20 cellular contexts compared by ENCODE assay signal in genomic region chr1:195637474-195637873, GRCh38.
DNase-seq lines count a peak whose midpoint lies in the region; FAIRE-seq and TF ChIP-seq lines count a peak whose summit lies in the region.
"Had no signal": no experiment of that assay in that cellular context is flagged by ENCODE, and none has a peak within 500 bp of the region (broad histone marks: within the 10 kb centered on the region; RNA-seq: fewer than 3 reads in every experiment).

No MANE protein-coding gene starts in this region.

- 69% methylated on average over 5 of the region's 5 CpGs for WGBS in smooth muscle cell (ENCODE audit: low lambda C conversion rate)
- WGBS in small intestine, 3 donors = 40 to 54% (median 52%) methylated on average over 5 of the region's 5 CpGs

- FAIRE-seq in small intestine (lab: Jason Lieb, UNC) = no peak

- H3K4me1 ChIP-seq in adipocyte (ENCODE audit: control insufficient read depth, insufficient read depth, low read length) (no peaks in the 10 kb centered on the region), smooth muscle cell (ENCODE audit: low read depth) (no peaks in the 10 kb centered on the region), small intestine (ENCODE audit: control insufficient read depth in 2 of 2, insufficient read depth in 1 of 2, low read depth in 1 of 2, low read length in 1 of 2) (no peaks in the 10 kb centered on the region)
- H3K4me1 ChIP-seq: ascending aorta, pancreas, right lobe of liver had no signal

- H3K4me3 ChIP-seq in adipocyte (ENCODE audit: low read length) (no peak overlapping the region), smooth muscle cell (no peak overlapping the region), small intestine (ENCODE audit: low read depth in 1 of 2, low read length in 2 of 2) (no peak overlapping the region)
- H3K4me3 ChIP-seq: ascending aorta, pancreas, right lobe of liver had no signal

- H3K27ac ChIP-seq in smooth muscle cell (ENCODE audit: low read depth) (no peak overlapping the region), small intestine (ENCODE audit: low read depth in 1 of 2, low read length in 1 of 2) (no peak overlapping the region)
- H3K27ac ChIP-seq: ascending aorta, pancreas, right lobe of liver had no signal

- H3K36me3 ChIP-seq in adipocyte (ENCODE audit: control insufficient read depth, insufficient read depth, low read length, severe bottlenecking) = no peaks in the 10 kb centered on the region
- H3K36me3 ChIP-seq in smooth muscle cell (ENCODE audit: low read depth) = no peaks in the 10 kb centered on the region
- no peaks in the 10 kb centered on the region for H3K36me3 ChIP-seq in small intestine (ENCODE audit: control insufficient read depth in 2 of 2, insufficient read depth in 2 of 2, low read length in 2 of 2)
- H3K36me3 ChIP-seq: ascending aorta, pancreas, right lobe of liver had no signal

- no peak overlapping the region for H3K9ac ChIP-seq in adipocyte (ENCODE audit: low read length)
- no peak overlapping the region for H3K9ac ChIP-seq in smooth muscle cell (ENCODE audit: low read depth)

- TF ChIP-seq CTCF in smooth muscle cell (IDR thresholded peaks at IDR 0.05; ENCODE audit: borderline replicate concordance, insufficient read depth, poor library complexity, severe bottlenecking) = no peak

- no peaks in the 10 kb centered on the region for H3K9me3 ChIP-seq in adipocyte (ENCODE audit: control insufficient read depth, low read length)
- H3K9me3 ChIP-seq in smooth muscle cell (replicated peaks; ENCODE audit: low read depth) = no peaks in the 10 kb centered on the region
- H3K9me3 ChIP-seq in small intestine (ENCODE audit: control insufficient read depth, low read depth) = no peaks in the 10 kb centered on the region
- H3K9me3 ChIP-seq: ascending aorta, pancreas, right lobe of liver had no signal

- H3K79me2 ChIP-seq in smooth muscle cell (ENCODE audit: low read depth) = no peaks in the 10 kb centered on the region

- no peak overlapping the region for H3K4me2 ChIP-seq in smooth muscle cell

- DNase-seq in NCI-H748 (lab: John Stamatoyannopoulos, UW; ENCODE audit: unreplicated experiment) = peak; percentile 5
- no peak for DNase-seq in NCI-H748 treated with DMSO at 0.1 percent for 48 hours (lab: John Stamatoyannopoulos, UW)
- peak; percentile 83 for DNase-seq in NCI-H69 (lab: John Stamatoyannopoulos, UW)
- DNase-seq in adipocyte (ENCODE audit: low read depth) = peak; percentile 59
- DNase-seq in smooth muscle cell (lab: John Stamatoyannopoulos, UW; ENCODE audit: unreplicated experiment) = no peak
- no peak for DNase-seq in kidney tubule cell (ENCODE audit: low spot score)
- no peak for DNase-seq in small intestine
- no peak for DNase-seq in effector CD4-positive, alpha-beta T cell
- DNase-seq: ACHN; activated naive CD4-positive, alpha-beta T cell treated with anti-CD3 and anti-CD28 coated beads, Interleukin-2, amount 50 U/mL, for 16 hours; activated T-cell treated with anti-CD3 and anti-CD28 coated beads, Interleukin-2, amount 50 U/mL, for 48 hours; erythroblast; GOT3; KBM-7; MV-4-11; naive thymus-derived CD4-positive, alpha-beta T cell; NCI-H187; pancreas; right lobe of liver had no signal

- H2AFZ ChIP-seq in smooth muscle cell (ENCODE audit: low read depth) = peak overlapping the region; percentile 46

- H3K27me3 ChIP-seq in adipocyte (replicated peaks; ENCODE audit: control insufficient read depth, insufficient read depth, low read length) = no peaks in the 10 kb centered on the region
- no peaks in the 10 kb centered on the region for H3K27me3 ChIP-seq in smooth muscle cell (ENCODE audit: low read depth)
- no peaks in the 10 kb centered on the region for H3K27me3 ChIP-seq in small intestine (ENCODE audit: control insufficient read depth in 2 of 2, insufficient read depth in 2 of 2, low read length in 2 of 2)
- H3K27me3 ChIP-seq: ascending aorta, pancreas, right lobe of liver had no signal

- H4K20me1 ChIP-seq in smooth muscle cell (ENCODE audit: low read depth) = no peaks in the 10 kb centered on the region

- no peaks in the 10 kb centered on the region for H3F3A ChIP-seq in smooth muscle cell (ENCODE audit: low read depth)

Comparison
In these comparisons a context has a peak if more than half of its experiments do, and no peak if none do; other contexts are left out.
1. DNase-seq: peak in NCI-H748 (single experiment), NCI-H69 (single experiment) and adipocyte (single experiment); none in NCI-H748 treated with DMSO at 0.1 percent for 48 hours (single experiment), smooth muscle cell (single experiment), kidney tubule cell (single experiment), small intestine (single experiment) and effector CD4-positive, alpha-beta T cell (single experiment).